1 cellular context compared by ENCODE assay signal in genomic region chr17:7956208-7956965, GRCh38.
TF ChIP-seq lines count a peak whose summit lies in the region.

No MANE protein-coding gene starts in this region.

TF ChIP-seq in K562, 482 proteins besides CTCF, POLR2A, EP300 and RAD21:
- TF ChIP-seq MAFF (IDR thresholded peaks at IDR 0.05; ENCODE audit: low read length) = peak; percentile 11; the same call in 1 of the 2 replicates
- TF ChIP-seq KLF6 (CRISPR knock-in tag; IDR thresholded peaks at IDR 0.05; ENCODE audit: borderline replicate concordance) = no peak
- TF ChIP-seq ZSCAN32 (CRISPR knock-in tag; IDR thresholded peaks at IDR 0.05) = no peak
- TF ChIP-seq C11orf30 (IDR thresholded peaks at IDR 0.05; ENCODE audit: low read depth) = 0 out of 2 replicates have a peak, but pooled peaks have one; percentile 19
- peak; percentile 59 for TF ChIP-seq ZNF316 (IDR thresholded peaks at IDR 0.05)
- TF ChIP-seq JUN (IDR thresholded peaks at IDR 0.05; ENCODE audit: borderline replicate concordance, low read depth, low read length) = no peak
- no peak for TF ChIP-seq JUN (CRISPR knock-in tag; IDR thresholded peaks at IDR 0.05; ENCODE audit: borderline replicate concordance)
